In the genomic region with DNA sequence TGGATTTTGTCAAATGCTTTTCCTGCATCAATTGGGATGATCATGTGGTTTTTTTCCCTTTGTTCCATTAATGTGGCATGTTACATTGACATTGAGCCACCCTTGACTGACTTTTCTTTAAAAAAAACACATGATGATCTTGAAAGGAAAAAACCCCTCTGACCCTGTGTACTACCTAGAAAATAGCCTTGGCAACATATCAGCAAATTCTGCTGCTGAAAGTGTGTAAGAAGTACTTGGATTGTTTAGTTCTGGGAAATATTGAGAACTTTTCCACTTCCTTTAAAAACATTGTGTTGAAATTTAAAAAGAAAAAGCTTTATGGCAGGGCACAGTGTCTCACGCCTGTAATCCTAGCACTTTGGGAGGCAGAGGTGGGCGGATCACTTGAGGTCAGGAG, we compare ENCODE assay signal across 18 cellular contexts. TPM values are rescaled to one million over a fixed set of nuclear protein-coding genes. Genes with fewer than 3 reads are reported as not detected.
DNase-seq lines count a peak whose midpoint lies in the region; ATAC-seq and TF ChIP-seq lines count a peak whose summit lies in the region.
"Had no signal": no experiment of that assay in that cellular context is flagged by ENCODE, and none has a peak within 500 bp of the region (broad histone marks: within the 10 kb centered on the region; RNA-seq: fewer than 3 reads in every experiment).

No MANE protein-coding gene starts in this region.

- no peak for TF ChIP-seq EP300 in esophagus muscularis mucosa (IDR thresholded peaks at IDR 0.05)

- in situ Hi-C loops in HAP-1 (cut with MboI; ENCODE audit: low sequenced_read_pairs) = no loop called here

- H3K9ac ChIP-seq in adipocyte (ENCODE audit: low read length) = peak overlapping the region; percentile 74
- no peak overlapping the region for H3K9ac ChIP-seq in parathyroid adenoma
- H3K9ac ChIP-seq in endodermal cell (ENCODE audit: extremely low read depth, low read length, poor library complexity, severe bottlenecking) = no peak overlapping the region

- WGBS in esophagus muscularis mucosa = 78% methylated on average over 2 of the region's 2 CpGs
- 64 to 77% methylated on average over 2 of the region's 2 CpGs for WGBS in testis, 2 donors
- 87 to 100% methylated on average over 2 of the region's 2 CpGs for WGBS in endodermal cell (ENCODE audit: insufficient coverage in 1 of 2, insufficient read length in 1 of 2), 2 experiments

- H3K9me3 ChIP-seq in adipocyte (ENCODE audit: control insufficient read depth, low read length) = no peaks in the 10 kb centered on the region
- no peaks in the 10 kb centered on the region for H3K9me3 ChIP-seq in esophagus muscularis mucosa
- H3K9me3 ChIP-seq in parathyroid adenoma (ENCODE audit: control insufficient read depth, low read length) = no peaks in the 10 kb centered on the region
- no peaks in the 10 kb centered on the region for H3K9me3 ChIP-seq in testis
- peaks cover 5% of the 10 kb centered on the region for H3K9me3 ChIP-seq in endodermal cell (ENCODE audit: control insufficient read depth, low read length)
- H3K9me3 ChIP-seq in HAP-1 = no peaks in the 10 kb centered on the region

- H3K27me3 ChIP-seq in adipocyte (replicated peaks; ENCODE audit: control insufficient read depth, insufficient read depth, low read length) (no peaks in the 10 kb centered on the region), esophagus muscularis mucosa (no peaks in the 10 kb centered on the region), parathyroid adenoma (ENCODE audit: control insufficient read depth, insufficient read depth, low read length) (no peaks in the 10 kb centered on the region), testis (no peaks in the 10 kb centered on the region), endodermal cell (ENCODE audit: control insufficient read depth, insufficient read depth, low read length, poor library complexity, severe bottlenecking) (no peaks in the 10 kb centered on the region), HAP-1 (ENCODE audit: low read depth) (0 out of 2 replicates have a peak, but pooled peaks cover 2% of the 10 kb centered on the region)

- H3K4me3 Mint-ChIP-seq in endodermal cell = no peak overlapping the region
- H3K4me3 Mint-ChIP-seq: CD4-positive, CD25-positive, alpha-beta regulatory T cell; HFFc6 had no signal

- TF ChIP-seq POLR2A in esophagus muscularis mucosa (IDR thresholded peaks at IDR 0.05; ENCODE audit: low read depth) (no peak), testis (IDR thresholded peaks at IDR 0.05) (no peak)

- peaks cover 16% of the 10 kb centered on the region for H3K27me3 Mint-ChIP-seq in endodermal cell (ENCODE audit: insufficient read depth)

- H3K36me3 Mint-ChIP-seq in endodermal cell (ENCODE audit: low read depth) = peaks cover 2% of the 10 kb centered on the region
- H3K36me3 Mint-ChIP-seq: CD4-positive, CD25-positive, alpha-beta regulatory T cell had no signal

- peak overlapping the region; percentile 42 to 72 (median 66) for H3K27ac ChIP-seq in esophagus muscularis mucosa (replicated peaks in 1 of 4)
- peak overlapping the region; percentile 13 for H3K27ac ChIP-seq in parathyroid adenoma
- H3K27ac ChIP-seq in testis = peak overlapping the region; percentile 16 to 69
- H3K27ac ChIP-seq in endodermal cell (ENCODE audit: low read depth, low read length) = no peak overlapping the region

- peaks cover 12% of the 10 kb centered on the region for H3K9me3 Mint-ChIP-seq in endodermal cell
- H3K9me3 Mint-ChIP-seq: HFFc6 had no signal

- peaks cover 34% of the 10 kb centered on the region for H3K36me3 ChIP-seq in adipocyte (ENCODE audit: control insufficient read depth, insufficient read depth, low read length, severe bottlenecking)
- peaks cover 0 to 24% (median 21%) of the 10 kb centered on the region in 4 donors for H3K36me3 ChIP-seq in esophagus muscularis mucosa
- H3K36me3 ChIP-seq in parathyroid adenoma (ENCODE audit: control insufficient read depth, insufficient read depth, low read length) = no peaks in the 10 kb centered on the region
- H3K36me3 ChIP-seq in testis (ENCODE audit: low read depth, missing control alignments) = no peaks in the 10 kb centered on the region
- H3K36me3 ChIP-seq in endodermal cell (ENCODE audit: control insufficient read depth, insufficient read depth, low read length) = no peaks in the 10 kb centered on the region
- no peaks in the 10 kb centered on the region for H3K36me3 ChIP-seq in HAP-1 (replicated peaks)

- H2AFZ ChIP-seq in parathyroid adenoma = no peak overlapping the region

- no peak for DNase-seq in adipocyte (ENCODE audit: low read depth)
- DNase-seq in esophagus muscularis mucosa (ENCODE audit: extremely low spot score) = no peak
- no peak for DNase-seq in testis
- DNase-seq in endodermal cell = no peak
- DNase-seq in GOT3 (lab: John Stamatoyannopoulos, UW) = no peak
- no peak for DNase-seq in HAP-1 (ENCODE audit: low spot score in 2 of 2)
- DNase-seq: ACHN; CD4-positive, CD25-positive, alpha-beta regulatory T cell; DMS79 treated with DMSO at 0.1 percent for 48 hours; HFFc6; KBM-7; NCI-H1048; NCI-H146; NCI-H2107; NCI-H226; NCI-H526 treated with DMSO at 0.1 percent for 48 hours had no signal

- ATAC-seq in HG02678 (IDR thresholded peaks at IDR 0.05; ENCODE audit: unreplicated experiment) = no peak

- TF ChIP-seq CTCF in esophagus muscularis mucosa (IDR thresholded peaks at IDR 0.05) (no peak), parathyroid adenoma (IDR thresholded peaks at IDR 0.05) (no peak), testis (IDR thresholded peaks at IDR 0.05) (no peak), endodermal cell (conservative IDR thresholded peaks at IDR 0.05) (no peak)

- no peaks in the 10 kb centered on the region for H3K4me1 Mint-ChIP-seq in endodermal cell
- H3K4me1 Mint-ChIP-seq: CD4-positive, CD25-positive, alpha-beta regulatory T cell had no signal

- intact Hi-C loops in esophagus muscularis mucosa (cut with DNase I) = no loop called here
- intact Hi-C loops in testis (cut with DNase I; ENCODE audit: low total_unique reads) = no loop called here

- peak overlapping the region; percentile 60 for H3K4me3 ChIP-seq in adipocyte (ENCODE audit: low read length)
- H3K4me3 ChIP-seq in esophagus muscularis mucosa = no peak overlapping the region
- H3K4me3 ChIP-seq in parathyroid adenoma (ENCODE audit: low read depth, low read length) = no peak overlapping the region
- no peak overlapping the region for H3K4me3 ChIP-seq in testis
- H3K4me3 ChIP-seq in endodermal cell (ENCODE audit: low read length) = no peak overlapping the region
- no peak overlapping the region for H3K4me3 ChIP-seq in HAP-1

- no peak overlapping the region for H3K27ac Mint-ChIP-seq in endodermal cell
- H3K27ac Mint-ChIP-seq: CD4-positive, CD25-positive, alpha-beta regulatory T cell; HFFc6 had no signal

- no peak overlapping the region for H3K4me2 ChIP-seq in parathyroid adenoma (ENCODE audit: low read length)

- peaks cover 41% of the 10 kb centered on the region for H3K4me1 ChIP-seq in adipocyte (ENCODE audit: control insufficient read depth, insufficient read depth, low read length)
- peaks cover 45 to 70% (median 50%) of the 10 kb centered on the region in 4 donors for H3K4me1 ChIP-seq in esophagus muscularis mucosa
- H3K4me1 ChIP-seq in parathyroid adenoma = peaks cover 9% of the 10 kb centered on the region
- peaks cover 12% of the 10 kb centered on the region for H3K4me1 ChIP-seq in testis
- no peaks in the 10 kb centered on the region for H3K4me1 ChIP-seq in endodermal cell (ENCODE audit: control insufficient read depth, insufficient read depth, low read length)
- H3K4me1 ChIP-seq in HAP-1 = no peaks in the 10 kb centered on the region

- peaks cover 35% of the 10 kb centered on the region for H3K79me2 ChIP-seq in parathyroid adenoma

RNA-seq across cellular contexts. Expression of gene ACACB, which starts 20.7 kb away (rescaled TPM):
- total RNA-seq in esophagus muscularis mucosa = 100 to 1,000 TPM in 2 of 4 donors, 10 to 100 TPM in 2; 59.6 to 134 (median 108) TPM
- 10 to 100 TPM; 61.6 to 96.8 TPM for total RNA-seq in testis
- 25.5 TPM for polyA plus RNA-seq in testis (ENCODE audit: insufficient read depth, low read depth, low replicate concordance)
- 10 to 100 TPM in 1 of 2 donors, 1 to 10 TPM in 1; 6.8 to 12.7 TPM for total RNA-seq in endodermal cell
- 5.9 TPM for polyA plus RNA-seq in endodermal cell (2013, experiment 1 of 2)
- 7.0 TPM for polyA plus RNA-seq in endodermal cell (2013, experiment 2 of 2)

RNA-seq across cellular contexts. Expression of gene UNG, which starts 39.7 kb away (rescaled TPM):
- total RNA-seq in esophagus muscularis mucosa = 10 to 100 TPM; 11.2 to 18.4 (median 14.3) TPM
- 10 to 100 TPM; 80.2 to 81.5 TPM for total RNA-seq in testis
- 55.3 TPM for polyA plus RNA-seq in testis (ENCODE audit: insufficient read depth, low read depth, low replicate concordance)
- total RNA-seq in endodermal cell = 100 to 1,000 TPM; 104 to 114 TPM
- polyA plus RNA-seq in endodermal cell (2013, experiment 1 of 2) = 67.7 TPM
- polyA plus RNA-seq in endodermal cell (2013, experiment 2 of 2) = 59.8 TPM

RNA-seq across cellular contexts. Expression of gene ALKBH2, which starts 43.8 kb away (rescaled TPM):
- total RNA-seq in esophagus muscularis mucosa (10 to 100 TPM; 10.4 to 19.0 (median 13.6) TPM), testis (10 to 100 TPM; 16.2 to 23.8 TPM), endodermal cell (10 to 100 TPM; 10.5 to 23.3 TPM)
- 16.6 TPM for polyA plus RNA-seq in testis (ENCODE audit: insufficient read depth, low read depth, low replicate concordance)
- polyA plus RNA-seq in endodermal cell (2013, experiment 1 of 2) = 31.7 TPM
- polyA plus RNA-seq in endodermal cell (2013, experiment 2 of 2) = 23.8 TPM

Comparison
In these comparisons a context has a peak if more than half of its experiments do, and no peak if none do; other contexts are left out.
1. RNA of gene ACACB, which starts 20.7 kb away (total RNA-seq): 59.6 to 134 TPM in esophagus muscularis mucosa and 61.6 to 96.8 TPM in testis; 6.8 to 12.7 TPM in endodermal cell; every median in the first group is over 4 times any median in the second.
2. RNA of gene UNG, which starts 39.7 kb away (total RNA-seq): 104 to 114 TPM in endodermal cell and 80.2 to 81.5 TPM in testis; 11.2 to 18.4 TPM in esophagus muscularis mucosa; every median in the first group is over 4 times any median in the second.